Comparison of ENCODE assay signal across 19 cellular contexts in the genomic region with DNA sequence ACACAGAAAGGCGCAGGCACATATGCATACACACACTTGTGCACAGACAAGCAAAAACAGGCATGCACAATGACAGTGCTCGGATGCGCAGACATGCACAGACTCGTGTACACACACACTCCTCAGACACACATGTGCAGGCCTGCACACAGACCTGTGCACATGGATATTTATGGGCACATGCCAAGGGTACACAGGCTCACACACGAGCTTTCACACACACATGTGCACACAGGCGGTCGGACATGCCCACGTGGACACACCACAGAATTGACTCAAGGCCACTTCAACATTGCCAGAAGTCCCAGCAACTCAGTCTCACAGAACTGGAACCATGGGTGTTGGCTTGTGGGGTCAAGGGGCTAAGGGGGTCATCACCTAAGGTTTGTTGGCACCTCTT.
A peak's percentile ranks its signal among the peaks of the same experiment; 100 is the strongest.
DNase-seq lines count a peak whose midpoint lies in the region; ATAC-seq, FAIRE-seq and TF ChIP-seq lines count a peak whose summit lies in the region.
"Had no signal": no experiment of that assay in that cellular context is flagged by ENCODE, and none has a peak within 500 bp of the region (broad histone marks: within the 10 kb centered on the region; RNA-seq: fewer than 3 reads in every experiment).

No MANE protein-coding gene starts in this region.

- H3K9me2 ChIP-seq in GM23338 (ENCODE audit: insufficient read depth) = no peaks in the 10 kb centered on the region

- no peak overlapping the region for H4K12ac ChIP-seq in trophoblast cell (ENCODE audit: low read depth, low read length)

- no peak overlapping the region for H3K4me2 ChIP-seq in GM23338
- H3K4me2 ChIP-seq in trophoblast cell (ENCODE audit: low read length) = no peak overlapping the region

- H3K9ac ChIP-seq in trophoblast cell (ENCODE audit: low read length) = no peak overlapping the region
- H3K9ac ChIP-seq: GM23248 had no signal

- FAIRE-seq in bronchial epithelial cell (lab: Jason Lieb, UNC) (peak; percentile 93), urothelium cell line (lab: Jason Lieb, UNC) (peak; percentile 88)
- FAIRE-seq: A204.1, K562 had no signal

- no peak overlapping the region for H3K23ac ChIP-seq in trophoblast cell (ENCODE audit: low read length)

- H3K27ac ChIP-seq in GM23338 (ENCODE audit: low read depth) (no peak overlapping the region), trophoblast cell (ENCODE audit: low read depth, low read length) (no peak overlapping the region)
- H3K27ac ChIP-seq: GM23248 had no signal

- ATAC-seq in GM23338 = no peak
- ATAC-seq in GM18511 (IDR thresholded peaks at IDR 0.05; ENCODE audit: unreplicated experiment) = no peak
- ATAC-seq in HG03095 (IDR thresholded peaks at IDR 0.05; ENCODE audit: unreplicated experiment) = no peak
- ATAC-seq: HCT116, K562 had no signal

- no peaks in the 10 kb centered on the region for H3K9me3 Mint-ChIP-seq in GM23338

- H4K91ac ChIP-seq in trophoblast cell (ENCODE audit: low read depth, low read length) = no peak overlapping the region

- no peak overlapping the region for H3K4ac ChIP-seq in trophoblast cell (ENCODE audit: low read depth, low read length)

- H2BK12ac ChIP-seq in trophoblast cell (ENCODE audit: low read length) = no peak overlapping the region

- no peak for DNase-seq in GM23338 (ENCODE audit: low spot score)
- DNase-seq in bronchial epithelial cell (ENCODE audit: low read depth) = no peak
- no peak for DNase-seq in trophoblast cell
- no peak for DNase-seq in urothelium cell line (ENCODE audit: low spot score)
- no peak for DNase-seq in activated CD8-positive, alpha-beta memory T cell treated with anti-CD3 and anti-CD28 coated beads, Interleukin-2, amount 50 U/mL, for 48 hours
- DNase-seq: AML-193; CD4-positive, alpha-beta memory T cell; DMS153; DMS79 treated with DMSO at 0.1 percent for 48 hours; GF-D8; GM23248; H7; HFFc6 had no signal

- no peaks in the 10 kb centered on the region for H3K79me2 ChIP-seq in GM23338 (replicated peaks; ENCODE audit: insufficient read depth)
- no peaks in the 10 kb centered on the region for H3K79me2 ChIP-seq in trophoblast cell (ENCODE audit: control insufficient read depth, insufficient read depth, low read length, poor library complexity)

- H2AK5ac ChIP-seq in trophoblast cell (ENCODE audit: low read length) = no peak overlapping the region

- H3K4me3 ChIP-seq in GM23338 (no peak overlapping the region), bronchial epithelial cell (ENCODE audit: low read depth, low read length) (no peak overlapping the region), trophoblast cell (ENCODE audit: low read depth, low read length) (peak overlapping the region; percentile 26)
- H3K4me3 ChIP-seq: GM23248, K562 had no signal

- H3K4me1 ChIP-seq in GM23338 (ENCODE audit: insufficient read depth) (no peaks in the 10 kb centered on the region), trophoblast cell (ENCODE audit: control insufficient read depth in 1 of 2, insufficient read depth in 2 of 2, low read length in 2 of 2) (no peaks in the 10 kb centered on the region)

- no peak overlapping the region for H3K27ac Mint-ChIP-seq in GM23338
- H3K27ac Mint-ChIP-seq: CD4-positive, alpha-beta memory T cell; HFFc6 had no signal

- H3K36me3 ChIP-seq in GM23338 (ENCODE audit: insufficient read depth) (no peaks in the 10 kb centered on the region), bronchial epithelial cell (ENCODE audit: control insufficient read depth, insufficient read depth, low read length) (no peaks in the 10 kb centered on the region), trophoblast cell (ENCODE audit: control insufficient read depth in 1 of 2, insufficient read depth in 2 of 2, low read length in 2 of 2) (no peaks in the 10 kb centered on the region)

- no peaks in the 10 kb centered on the region for H3K4me1 Mint-ChIP-seq in GM23338
- H3K4me1 Mint-ChIP-seq: CD14-positive monocyte; CD4-positive, alpha-beta memory T cell had no signal

- WGBS in trophoblast cell (ENCODE audit: extremely low coverage, insufficient coverage, insufficient read length) = no CpG with 5 or more reads among the region's 8 CpGs

- no peak overlapping the region for H3K18ac ChIP-seq in trophoblast cell (ENCODE audit: low read length)

- no peak overlapping the region for H2BK120ac ChIP-seq in trophoblast cell (ENCODE audit: insufficient read depth, low read length, poor library complexity)

- H3K27me3 Mint-ChIP-seq in GM23338 (ENCODE audit: insufficient read depth, low read depth, poor library complexity) = peaks cover 11% of the 10 kb centered on the region

- H3K36me3 Mint-ChIP-seq in GM23338 (ENCODE audit: low read depth) = no peaks in the 10 kb centered on the region
- H3K36me3 Mint-ChIP-seq: CD14-positive monocyte; CD4-positive, alpha-beta memory T cell had no signal

- H4K8ac ChIP-seq in trophoblast cell (ENCODE audit: low read depth, low read length) = no peak overlapping the region

- no peaks in the 10 kb centered on the region for H3F3A ChIP-seq in GM23338 (replicated peaks; ENCODE audit: low read depth)

- H3K4me3 Mint-ChIP-seq in GM23338 = no peak overlapping the region
- H3K4me3 Mint-ChIP-seq: CD14-positive monocyte; CD4-positive, alpha-beta memory T cell; HFFc6 had no signal

- TF ChIP-seq CTCF in GM23338 (conservative IDR thresholded peaks at IDR 0.05; ENCODE audit: low read depth in 2 of 2) (no peak), bronchial epithelial cell (IDR thresholded peaks at IDR 0.05; ENCODE audit: insufficient read depth, low read length, severe bottlenecking) (no peak)

- H3K27me3 ChIP-seq in GM23338 (ENCODE audit: insufficient read depth) (no peaks in the 10 kb centered on the region), bronchial epithelial cell (ENCODE audit: control insufficient read depth, insufficient read depth, low read length) (no peaks in the 10 kb centered on the region), trophoblast cell (ENCODE audit: insufficient read depth, low read length) (no peaks in the 10 kb centered on the region)

- no peaks in the 10 kb centered on the region for H4K20me1 ChIP-seq in GM23338 (replicated peaks; ENCODE audit: insufficient read depth)

- no peak overlapping the region for H2BK5ac ChIP-seq in trophoblast cell (ENCODE audit: low read depth, low read length, poor library complexity)

- H2AFZ ChIP-seq in GM23338 (0 out of 2 replicates have a peak overlapping the region, but pooled peaks have one; percentile 74), trophoblast cell (ENCODE audit: insufficient read depth, low read length, poor library complexity) (no peak overlapping the region)
- H2AFZ ChIP-seq: GM23248 had no signal

- no peaks in the 10 kb centered on the region for H3K79me1 ChIP-seq in trophoblast cell (ENCODE audit: low read length)

- H3K14ac ChIP-seq in trophoblast cell (ENCODE audit: low read length) = no peak overlapping the region

- H3K9me3 ChIP-seq in trophoblast cell (ENCODE audit: insufficient read depth, low read depth, low read length) = no peaks in the 10 kb centered on the region

TF ChIP-seq in GM23338, 12 proteins besides CTCF, POLR2A, EP300 and RAD21:
- TF ChIP-seq, protein P1, sequence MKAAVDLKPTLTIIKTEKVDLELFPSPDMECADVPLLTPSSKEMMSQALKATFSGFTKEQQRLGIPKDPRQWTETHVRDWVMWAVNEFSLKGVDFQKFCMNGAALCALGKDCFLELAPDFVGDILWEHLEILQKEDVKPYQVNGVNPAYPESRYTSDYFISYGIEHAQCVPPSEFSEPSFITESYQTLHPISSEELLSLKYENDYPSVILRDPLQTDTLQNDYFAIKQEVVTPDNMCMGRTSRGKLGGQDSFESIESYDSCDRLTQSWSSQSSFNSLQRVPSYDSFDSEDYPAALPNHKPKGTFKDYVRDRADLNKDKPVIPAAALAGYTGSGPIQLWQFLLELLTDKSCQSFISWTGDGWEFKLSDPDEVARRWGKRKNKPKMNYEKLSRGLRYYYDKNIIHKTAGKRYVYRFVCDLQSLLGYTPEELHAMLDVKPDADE (IDR thresholded peaks at IDR 0.05) = no peak
- TF ChIP-seq ZNF331 (CRISPR knock-in tag; IDR thresholded peaks at IDR 0.05; ENCODE audit: low read depth) (no peak), STAT1 (IDR thresholded peaks at IDR 0.05; ENCODE audit: unreplicated experiment) (no peak), EZH2phosphoT487 (IDR thresholded peaks at IDR 0.05; ENCODE audit: unreplicated experiment) (no peak), CREB1 (CRISPR knock-in tag; IDR thresholded peaks at IDR 0.05; ENCODE audit: low read depth) (no peak), EZH2 (IDR thresholded peaks at IDR 0.05; ENCODE audit: low read depth, unreplicated experiment) (no peak), JUNB (IDR thresholded peaks at IDR 0.05; ENCODE audit: unreplicated experiment) (no peak), POLR2AphosphoS5 (IDR thresholded peaks at IDR 0.05; ENCODE audit: low read depth) (no peak), ZNF114 (CRISPR knock-in tag; IDR thresholded peaks at IDR 0.05) (no peak)
- TF ChIP-seq, protein P2, sequence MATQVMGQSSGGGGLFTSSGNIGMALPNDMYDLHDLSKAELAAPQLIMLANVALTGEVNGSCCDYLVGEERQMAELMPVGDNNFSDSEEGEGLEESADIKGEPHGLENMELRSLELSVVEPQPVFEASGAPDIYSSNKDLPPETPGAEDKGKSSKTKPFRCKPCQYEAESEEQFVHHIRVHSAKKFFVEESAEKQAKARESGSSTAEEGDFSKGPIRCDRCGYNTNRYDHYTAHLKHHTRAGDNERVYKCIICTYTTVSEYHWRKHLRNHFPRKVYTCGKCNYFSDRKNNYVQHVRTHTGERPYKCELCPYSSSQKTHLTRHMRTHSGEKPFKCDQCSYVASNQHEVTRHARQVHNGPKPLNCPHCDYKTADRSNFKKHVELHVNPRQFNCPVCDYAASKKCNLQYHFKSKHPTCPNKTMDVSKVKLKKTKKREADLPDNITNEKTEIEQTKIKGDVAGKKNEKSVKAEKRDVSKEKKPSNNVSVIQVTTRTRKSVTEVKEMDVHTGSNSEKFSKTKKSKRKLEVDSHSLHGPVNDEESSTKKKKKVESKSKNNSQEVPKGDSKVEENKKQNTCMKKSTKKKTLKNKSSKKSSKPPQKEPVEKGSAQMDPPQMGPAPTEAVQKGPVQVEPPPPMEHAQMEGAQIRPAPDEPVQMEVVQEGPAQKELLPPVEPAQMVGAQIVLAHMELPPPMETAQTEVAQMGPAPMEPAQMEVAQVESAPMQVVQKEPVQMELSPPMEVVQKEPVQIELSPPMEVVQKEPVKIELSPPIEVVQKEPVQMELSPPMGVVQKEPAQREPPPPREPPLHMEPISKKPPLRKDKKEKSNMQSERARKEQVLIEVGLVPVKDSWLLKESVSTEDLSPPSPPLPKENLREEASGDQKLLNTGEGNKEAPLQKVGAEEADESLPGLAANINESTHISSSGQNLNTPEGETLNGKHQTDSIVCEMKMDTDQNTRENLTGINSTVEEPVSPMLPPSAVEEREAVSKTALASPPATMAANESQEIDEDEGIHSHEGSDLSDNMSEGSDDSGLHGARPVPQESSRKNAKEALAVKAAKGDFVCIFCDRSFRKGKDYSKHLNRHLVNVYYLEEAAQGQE (IDR thresholded peaks at IDR 0.05; ENCODE audit: unreplicated experiment) = no peak
